In genomic region chr18:34261865-34262780, GRCh38 we compare ENCODE assay signal across 1 cellular context.
TF ChIP-seq lines count a peak whose summit lies in the region.

No MANE protein-coding gene starts in this region.

TF ChIP-seq in HepG2, 621 proteins besides CTCF, POLR2A, EP300 and RAD21 (continued from another document):
- TF ChIP-seq ZBTB14 (CRISPR knock-in tag; IDR thresholded peaks at IDR 0.05) (no peak), HNRNPL (IDR thresholded peaks at IDR 0.05; ENCODE audit: low read depth, low read length) (no peak), ZNF17 (CRISPR knock-in tag; IDR thresholded peaks at IDR 0.05) (no peak), ZNF768 (CRISPR knock-in tag; IDR thresholded peaks at IDR 0.05) (no peak), ZNF510 (CRISPR knock-in tag; IDR thresholded peaks at IDR 0.05; ENCODE audit: low read depth) (no peak), ZKSCAN8 (CRISPR knock-in tag; IDR thresholded peaks at IDR 0.05; ENCODE audit: borderline replicate concordance) (no peak), BCL6 (CRISPR knock-in tag; IDR thresholded peaks at IDR 0.05) (no peak), ZNF564 (CRISPR knock-in tag; IDR thresholded peaks at IDR 0.05) (no peak), MZF1 (CRISPR knock-in tag; IDR thresholded peaks at IDR 0.05; ENCODE audit: borderline replicate concordance) (no peak), SKIL (CRISPR knock-in tag; IDR thresholded peaks at IDR 0.05; ENCODE audit: borderline replicate concordance) (no peak)
